In genomic region chr12:76518699-76519098, GRCh38 we compare ENCODE assay signal across 17 cellular contexts.
"Had no signal": no experiment of that assay in that cellular context is flagged by ENCODE, and none has a peak within 500 bp of the region (broad histone marks: within the 10 kb centered on the region; RNA-seq: fewer than 3 reads in every experiment).

No MANE protein-coding gene starts in this region.

- H3K9ac ChIP-seq: parathyroid adenoma had no signal

- H3K9me3 ChIP-seq: transverse colon, vagina had no signal

- ATAC-seq: activated CD4-positive, CD25-positive, alpha-beta regulatory T cell treated with anti-CD3 and anti-CD28 coated beads, Interleukin-2, amount 50 U/mL, for 24 hours; activated T-cell treated with anti-CD3 and anti-CD28 coated beads, Interleukin-2, amount 50 U/mL, for 4 hours; foreskin keratinocyte had no signal

- H3K4me3 Mint-ChIP-seq: activated T-cell treated with anti-CD3 and anti-CD28 coated beads, Interleukin-2, amount 50 U/mL, for 4 hours; dendritic cell treated with granulocyte-macrophage colony-stimulating factor and Interleukin-4, amounts not matched to agents 40 ng/mL and 50 ng/mL, for 4 days; stimulated activated naive B cell treated with anti-CD40 and anti-IgM and Interleukin-4, amounts not matched to agents 10 μg/mL and 1 μg/mL and 100 μg/mL, for 72 hours; T-helper 2 cell treated with Interferon-gamma antibody and Interleukin-4, amounts not matched to agents 5 μg/mL and 100 μg/mL, for 36 hours had no signal

- H3K27ac ChIP-seq: ascending aorta, foreskin keratinocyte, parathyroid adenoma, transverse colon, vagina had no signal

- H3K4me3 ChIP-seq: ascending aorta, lung, transverse colon, vagina had no signal

- DNase-seq: activated T-cell treated with anti-CD3 and anti-CD28 coated beads, Interleukin-2, amount 50 U/mL, for 4 hours; effector memory CD4-positive, alpha-beta T cell; foreskin keratinocyte; glutamatergic neuron; islet precursor cell; stimulated activated CD4-positive, alpha-beta T cell treated with anti-CD3 and anti-CD28 coated beads, Interleukin-12 subunit alpha, Interleukin-12 subunit beta, amount 100 ng/mL, for 4 hours; stimulated activated CD4-positive, alpha-beta T cell treated with anti-CD3 and anti-CD28 coated beads, Interleukin-4, amount 100 ng/mL, for 1 hour; stimulated activated naive B cell treated with anti-CD40 and anti-IgM and Interleukin-4, amounts not matched to agents 10 μg/mL and 1 μg/mL and 100 μg/mL, for 72 hours; substantia nigra; transverse colon had no signal

- H3K27me3 Mint-ChIP-seq: dendritic cell treated with granulocyte-macrophage colony-stimulating factor and Interleukin-4, amounts not matched to agents 40 ng/mL and 50 ng/mL, for 4 days; stimulated activated naive B cell treated with anti-CD40 and anti-IgM and Interleukin-4, amounts not matched to agents 10 μg/mL and 1 μg/mL and 100 μg/mL, for 72 hours had no signal

- H3K27ac Mint-ChIP-seq: dendritic cell treated with granulocyte-macrophage colony-stimulating factor and Interleukin-4, amounts not matched to agents 40 ng/mL and 50 ng/mL, for 4 days; T-helper 2 cell treated with Interferon-gamma antibody and Interleukin-4, amounts not matched to agents 5 μg/mL and 100 μg/mL, for 36 hours had no signal

- H3K4me1 ChIP-seq: ascending aorta, foreskin keratinocyte, parathyroid adenoma, vagina had no signal

- H3K36me3 ChIP-seq: transverse colon, vagina had no signal

- H3K27me3 ChIP-seq: ascending aorta, foreskin keratinocyte, vagina had no signal
